Comparison of ENCODE assay signal across 14 cellular contexts in genomic region chr16:2981899-2982250, GRCh38. TPM values are rescaled to one million over a fixed set of nuclear protein-coding genes. Genes with fewer than 3 reads are reported as not detected.
DNase-seq lines count a peak whose midpoint lies in the region; ATAC-seq, FAIRE-seq and TF ChIP-seq lines count a peak whose summit lies in the region.
"Had no signal": no experiment of that assay in that cellular context is flagged by ENCODE, and none has a peak within 500 bp of the region (broad histone marks: within the 10 kb centered on the region; RNA-seq: fewer than 3 reads in every experiment).

No MANE protein-coding gene starts in this region.

- H3K4me3 Mint-ChIP-seq in CD8-positive, alpha-beta T cell = peak overlapping the region; percentile 81
- peak overlapping the region; percentile 82 for H3K4me3 Mint-ChIP-seq in activated naive CD8-positive, alpha-beta T cell

- no peak for TF ChIP-seq CTCF in CD8-positive, alpha-beta T cell (IDR thresholded peaks at IDR 0.05)
- TF ChIP-seq CTCF in brain microvascular endothelial cell (IDR thresholded peaks at IDR 0.05; ENCODE audit: low read depth, low read length, missing control alignments) = no peak

- no peak for FAIRE-seq in GM12891 (lab: Jason Lieb, UNC)
- FAIRE-seq: D721Med had no signal

- no peak for TF ChIP-seq POLR2A in GM12891 (IDR thresholded peaks at IDR 0.05; ENCODE audit: low read depth, low read length)

- H3K4me3 ChIP-seq in CD8-positive, alpha-beta T cell (ENCODE audit: low read depth, low read length) = no peak overlapping the region
- H3K4me3 ChIP-seq in HUES48 (ENCODE audit: low read depth, low read length) (peak overlapping the region; percentile 86), mesodermal cell (ENCODE audit: extremely low read depth, insufficient read depth, low read length, poor library complexity, severe bottlenecking) (peak overlapping the region; percentile 72), brain microvascular endothelial cell (ENCODE audit: low read depth, low read length) (no peak overlapping the region)

- no peaks in the 10 kb centered on the region for H3K36me3 Mint-ChIP-seq in CD8-positive, alpha-beta T cell
- H3K36me3 Mint-ChIP-seq in activated naive CD8-positive, alpha-beta T cell = no peaks in the 10 kb centered on the region

- peak overlapping the region; percentile 87 for H3K27ac Mint-ChIP-seq in CD8-positive, alpha-beta T cell
- H3K27ac Mint-ChIP-seq in activated naive CD8-positive, alpha-beta T cell = peak overlapping the region; percentile 71

- CTCF ChIA-PET in CD8-positive, alpha-beta T cell (lab: Charles Lee) = interaction anchor here (0.6 to 2.4 kb wide), 4 partner anchors 20 to 1006 kb away, joined by 3 to 9 read pairs (median 5); no protein-coding TSS in a partner anchor

- peaks cover 14% of the 10 kb centered on the region for H3K4me1 ChIP-seq in CD8-positive, alpha-beta T cell (ENCODE audit: insufficient read depth, low read length)
- H3K4me1 ChIP-seq in HUES48 (ENCODE audit: control insufficient read depth, insufficient read depth, low read length) = peaks cover 27% of the 10 kb centered on the region
- H3K4me1 ChIP-seq in mesodermal cell (ENCODE audit: control insufficient read depth, insufficient read depth, low read length, poor library complexity, severe bottlenecking) = peaks cover 14% of the 10 kb centered on the region

- H3K27me3 ChIP-seq in CD8-positive, alpha-beta T cell (ENCODE audit: insufficient read depth, low read length) = no peaks in the 10 kb centered on the region
- H3K27me3 ChIP-seq in HUES48 (ENCODE audit: control insufficient read depth, insufficient read depth, low read length) = no peaks in the 10 kb centered on the region
- no peaks in the 10 kb centered on the region for H3K27me3 ChIP-seq in brain microvascular endothelial cell (replicated peaks)

- no peaks in the 10 kb centered on the region for H3K9me3 Mint-ChIP-seq in CD8-positive, alpha-beta T cell
- no peaks in the 10 kb centered on the region for H3K9me3 Mint-ChIP-seq in activated naive CD8-positive, alpha-beta T cell (ENCODE audit: low read depth)

- no peak overlapping the region for H3K27ac ChIP-seq in CD8-positive, alpha-beta T cell (ENCODE audit: low read depth, low read length)
- H3K27ac ChIP-seq in HUES48 (ENCODE audit: low read depth, low read length) (peak overlapping the region; percentile 98), mesodermal cell (ENCODE audit: low read depth, low read length, severe bottlenecking) (peak overlapping the region; percentile 72), brain microvascular endothelial cell (no peak overlapping the region)

- POLR2A ChIA-PET in CD8-positive, alpha-beta T cell (lab: Charles Lee) = interaction anchor here (1.5 kb wide), 1 partner anchor 1272 kb away, joined by 4 read pairs; no protein-coding TSS in a partner anchor

- ATAC-seq in CD8-positive, alpha-beta T cell = no peak
- ATAC-seq in HG03280 (IDR thresholded peaks at IDR 0.05; ENCODE audit: unreplicated experiment) (no peak), GM21447 (IDR thresholded peaks at IDR 0.05; ENCODE audit: unreplicated experiment) (no peak)

- no peaks in the 10 kb centered on the region for H3K27me3 Mint-ChIP-seq in CD8-positive, alpha-beta T cell (ENCODE audit: low read depth)
- H3K27me3 Mint-ChIP-seq in activated naive CD8-positive, alpha-beta T cell = no peaks in the 10 kb centered on the region

- in situ Hi-C loops in brain microvascular endothelial cell (cut with HindIII; ENCODE audit: low pct_ligation_motif_present, low sequenced_read_pairs) = no loop called here

- peak overlapping the region; percentile 88; the same call in 1 of the 2 replicates for H3K9ac ChIP-seq in HUES48 (ENCODE audit: low read depth, low read length)

- H3K4me1 Mint-ChIP-seq in CD8-positive, alpha-beta T cell (ENCODE audit: low read depth) = peaks cover 16% of the 10 kb centered on the region
- peaks cover 5% of the 10 kb centered on the region for H3K4me1 Mint-ChIP-seq in activated naive CD8-positive, alpha-beta T cell (ENCODE audit: low read depth)

- H3K9me3 ChIP-seq in CD8-positive, alpha-beta T cell (ENCODE audit: low read length) = no peaks in the 10 kb centered on the region
- H3K9me3 ChIP-seq in HUES48 (ENCODE audit: control insufficient read depth, insufficient read depth, low read length) = no peaks in the 10 kb centered on the region
- H3K9me3 ChIP-seq in mesodermal cell (ENCODE audit: control insufficient read depth, low read length) = no peaks in the 10 kb centered on the region
- H3K9me3 ChIP-seq: spleen had no signal

- WGBS in mesodermal cell (ENCODE audit: insufficient coverage in 2 of 2), 2 experiments = 16 to 44% methylated on average over 2 to 3 of the region's 4 CpGs

- intact Hi-C loops in CD8-positive, alpha-beta T cell (cut with DNase I, micrococcal nuclease) = loop anchor here (2.0 to 5.0 kb wide), 4 partner anchors 21 to 1135 kb away; partner anchors contain the start of genes ADCY9 (in 1 of the 2) and FLYWCH1 (in 1 of the 2)

- no peaks in the 10 kb centered on the region for H3K36me3 ChIP-seq in CD8-positive, alpha-beta T cell (ENCODE audit: insufficient read depth, low read length)
- H3K36me3 ChIP-seq in HUES48 (ENCODE audit: control insufficient read depth, insufficient read depth, low read length) (peaks cover 19% of the 10 kb centered on the region), mesodermal cell (ENCODE audit: control insufficient read depth, insufficient read depth, low read length) (peaks cover 13% of the 10 kb centered on the region), brain microvascular endothelial cell (replicated peaks) (no peaks in the 10 kb centered on the region)

- no peak for DNase-seq in CD8-positive, alpha-beta T cell
- DNase-seq in GM12891 (ENCODE audit: insufficient read length, low spot score) (no peak), brain microvascular endothelial cell (no peak)
- DNase-seq: activated CD4-positive, alpha-beta T cell treated with anti-CD3 and anti-CD28 coated beads for 4 hours; NCI-H446; spleen; stimulated activated CD8-positive, alpha-beta memory T cell treated with anti-CD3 and anti-CD28 coated beads, Interleukin-4, amount 100 ng/mL, for 48 hours had no signal

TF ChIP-seq in GM12891, 5 proteins besides CTCF, POLR2A, EP300 and RAD21:
- no peak for TF ChIP-seq SPI1 (IDR thresholded peaks at IDR 0.05; ENCODE audit: low read depth, low read length)
- TF ChIP-seq POU2F2 (IDR thresholded peaks at IDR 0.05; ENCODE audit: low read depth, low read length) = no peak
- TF ChIP-seq POLR2AphosphoS5 (IDR thresholded peaks at IDR 0.05; ENCODE audit: low read depth, low read length) = no peak
- TF ChIP-seq TAF1 (IDR thresholded peaks at IDR 0.05; ENCODE audit: low read depth, low read length) = no peak
- TF ChIP-seq PAX5 (IDR thresholded peaks at IDR 0.05; ENCODE audit: insufficient read depth, low read length, severe bottlenecking) = no peak

RNA-seq across cellular contexts. Expression of gene PKMYT1, which starts 1.6 kb away (rescaled TPM):
- total RNA-seq in CD8-positive, alpha-beta T cell = under 1 TPM; 0.44 to 0.81 TPM
- 26.0 TPM for polyA plus RNA-seq in mesodermal cell (2013, experiment 1 of 2)
- 21.5 TPM for polyA plus RNA-seq in mesodermal cell (2013, experiment 2 of 2)
- 21.4 TPM for polyA plus RNA-seq in GM12891 (2012; ENCODE audit: low read depth, missing spikeins)

RNA-seq across cellular contexts. Expression of gene PAQR4, which starts 12.7 kb away (rescaled TPM):
- under 1 TPM; 0.14 to 0.22 TPM for total RNA-seq in CD8-positive, alpha-beta T cell
- polyA plus RNA-seq in mesodermal cell (2013, experiment 1 of 2) = 10.6 TPM
- 9.6 TPM for polyA plus RNA-seq in mesodermal cell (2013, experiment 2 of 2)
- 8.9 TPM for polyA plus RNA-seq in GM12891 (2012; ENCODE audit: low read depth, missing spikeins)

RNA-seq across cellular contexts. Expression of gene KREMEN2, which starts 17.8 kb away (rescaled TPM):
- total RNA-seq in CD8-positive, alpha-beta T cell = not detected
- polyA plus RNA-seq in mesodermal cell (2013, experiment 1 of 2) = 2.3 TPM
- 1.6 TPM for polyA plus RNA-seq in mesodermal cell (2013, experiment 2 of 2)
- 0.44 TPM for polyA plus RNA-seq in GM12891 (2012; ENCODE audit: low read depth, missing spikeins)

RNA-seq across cellular contexts. Expression of gene CLDN9, which starts 30.8 kb away (rescaled TPM):
- not detected for total RNA-seq in CD8-positive, alpha-beta T cell
- not detected for polyA plus RNA-seq in mesodermal cell (2013, experiment 1 of 2)
- polyA plus RNA-seq in mesodermal cell (2013, experiment 2 of 2) = not detected
- 0.04 TPM for polyA plus RNA-seq in GM12891 (2012; ENCODE audit: low read depth, missing spikeins)
- polyA plus RNA-seq: neural cell had no signal

RNA-seq across cellular contexts. Expression of gene CLDN6, which starts 36.1 kb away (rescaled TPM):
- total RNA-seq in CD8-positive, alpha-beta T cell = not detected
- polyA plus RNA-seq in mesodermal cell (2013, experiment 1 of 2) = 55.8 TPM
- polyA plus RNA-seq in mesodermal cell (2013, experiment 2 of 2) = 47.6 TPM
- not detected for polyA plus RNA-seq in GM12891 (2012; ENCODE audit: low read depth, missing spikeins)
- total RNA-seq: spleen had no signal
- polyA plus RNA-seq: neural cell, spleen had no signal

Comparison
In these comparisons a context has a peak if more than half of its experiments do, and no peak if none do; other contexts are left out.
1. H3K27ac ChIP-seq: peak in HUES48 (single experiment) and mesodermal cell (single experiment); none in CD8-positive, alpha-beta T cell (single experiment) and brain microvascular endothelial cell (single experiment).
2. H3K4me3 ChIP-seq: peak in HUES48 (single experiment) and mesodermal cell (single experiment); none in CD8-positive, alpha-beta T cell (single experiment) and brain microvascular endothelial cell (single experiment).